ENCODE assay signal across 8 cellular contexts in genomic region chr4:48779095-48779997, GRCh38. TPM values are rescaled to one million over a fixed set of nuclear protein-coding genes. Genes with fewer than 3 reads are reported as not detected.
DNase-seq lines count a peak whose midpoint lies in the region; ATAC-seq and TF ChIP-seq lines count a peak whose summit lies in the region.

No MANE protein-coding gene starts in this region.

- H3K4me3 Mint-ChIP-seq in Calu3 (ENCODE audit: low read depth, unreplicated experiment), result peak overlapping the region; percentile 93
- peak overlapping the region; percentile 98 for H3K4me3 Mint-ChIP-seq in activated naive CD8-positive, alpha-beta T cell treated with anti-CD3 and anti-CD28 coated beads, Interleukin-2, amount 10 ng/mL, durations not matched to agents 7 days and 5 days

- in situ Hi-C loops in SK-MEL-5 (cut with HindIII; ENCODE audit: low pct_unique_long_range_greater_than_20kb, low sequenced_read_pairs) (no loop called here), transverse colon (cut with MboI; ENCODE audit: low pct_ligation_motif_present in 1 of 4, low pct_unique_long_range_greater_than_20kb in 1 of 4, low sequenced_read_pairs in 3 of 4) (loop anchor here in 2 of 4 donors (25.0 kb wide), 2 partner anchors 183 to 442 kb away; partner anchors contain the start of gene SLAIN2 (in 2 of the 2))

- H3K27me3 ChIP-seq in cardiac muscle cell, result no peaks in the 10 kb centered on the region
- no peaks in the 10 kb centered on the region for H3K27me3 ChIP-seq in parathyroid adenoma (ENCODE audit: control insufficient read depth, insufficient read depth, low read length)
- H3K27me3 ChIP-seq in transverse colon, result no peaks in the 10 kb centered on the region

- peak overlapping the region; percentile 87 for H3K27ac Mint-ChIP-seq in Calu3 (ENCODE audit: unreplicated experiment)
- H3K27ac Mint-ChIP-seq in activated naive CD8-positive, alpha-beta T cell treated with anti-CD3 and anti-CD28 coated beads, Interleukin-2, amount 10 ng/mL, durations not matched to agents 7 days and 5 days, result peak overlapping the region; percentile 87

- POLR2A ChIA-PET in activated naive CD8-positive, alpha-beta T cell treated with anti-CD3 and anti-CD28 coated beads, Interleukin-2, amount 10 ng/mL, durations not matched to agents 7 days and 5 days (lab: Charles Lee), result interaction anchor here (0.7 to 2.7 kb wide), 6 partner anchors 45 to 438 kb away, joined by 3 to 25 read pairs (median 4); partner anchors contain the start of genes OCIAD1, OCIAD2 and SLAIN2

- no peaks in the 10 kb centered on the region for H3K9me3 Mint-ChIP-seq in Calu3 (ENCODE audit: low read depth, unreplicated experiment)
- H3K9me3 Mint-ChIP-seq in activated naive CD8-positive, alpha-beta T cell treated with anti-CD3 and anti-CD28 coated beads, Interleukin-2, amount 10 ng/mL, durations not matched to agents 7 days and 5 days, result no peaks in the 10 kb centered on the region

- peak overlapping the region; percentile 58 for H3K4me3 ChIP-seq in cardiac muscle cell
- peak overlapping the region; percentile 85 for H3K4me3 ChIP-seq in parathyroid adenoma (ENCODE audit: low read depth, low read length)
- peak overlapping the region; percentile 67 to 97 (median 88) for H3K4me3 ChIP-seq in transverse colon

- DNase-seq in Calu3 (peak; percentile 52), SK-MEL-5 (ENCODE audit: low read depth, low spot score) (peak; percentile 55), cardiac muscle cell (ENCODE audit: low read depth in 1 of 2, low spot score in 1 of 2) (peak; percentile 70), transverse colon (peak; percentile 68)
- DNase-seq in activated naive CD8-positive, alpha-beta T cell treated with anti-CD3 and anti-CD28 coated beads, Interleukin-2, amount 10 ng/mL, durations not matched to agents 7 days and 5 days, result peak; percentile 81

- H2AFZ ChIP-seq in parathyroid adenoma, result peak overlapping the region; percentile 80

- H3K4me1 Mint-ChIP-seq in Calu3 (ENCODE audit: low read depth, unreplicated experiment), result peaks cover 8% of the 10 kb centered on the region
- peaks cover 30% of the 10 kb centered on the region for H3K4me1 Mint-ChIP-seq in activated naive CD8-positive, alpha-beta T cell treated with anti-CD3 and anti-CD28 coated beads, Interleukin-2, amount 10 ng/mL, durations not matched to agents 7 days and 5 days

- no peak for TF ChIP-seq POLR2A in transverse colon (IDR thresholded peaks at IDR 0.05)

- CTCF ChIA-PET in Calu3 (lab: Charles Lee), result interaction anchor here (0.8 kb wide), 1 partner anchor 79 kb away, joined by 3 read pairs; no protein-coding TSS in a partner anchor

- H3K27me3 Mint-ChIP-seq in Calu3 (ENCODE audit: unreplicated experiment), result no peaks in the 10 kb centered on the region
- no peaks in the 10 kb centered on the region for H3K27me3 Mint-ChIP-seq in activated naive CD8-positive, alpha-beta T cell treated with anti-CD3 and anti-CD28 coated beads, Interleukin-2, amount 10 ng/mL, durations not matched to agents 7 days and 5 days

- H3K9ac ChIP-seq in parathyroid adenoma, result peak overlapping the region; percentile 84

- ATAC-seq in GM19395 (IDR thresholded peaks at IDR 0.05; ENCODE audit: unreplicated experiment) (peak; percentile 42), HG03520 (IDR thresholded peaks at IDR 0.05; ENCODE audit: unreplicated experiment) (peak; percentile 25)
- peak; percentile 11 for ATAC-seq in activated naive CD8-positive, alpha-beta T cell treated with anti-CD3 and anti-CD28 coated beads, Interleukin-2, amount 10 ng/mL, durations not matched to agents 7 days and 5 days (ENCODE audit: low read depth)

- 0% methylated on average over 75 of the region's 108 CpGs; no CpG with 5 or more reads in 1 of the 2 donors for WGBS in transverse colon (ENCODE audit: low coverage in 1 of 2), 2 donors

- H3K36me3 ChIP-seq in cardiac muscle cell, result no peaks in the 10 kb centered on the region
- H3K36me3 ChIP-seq in parathyroid adenoma (ENCODE audit: control insufficient read depth, insufficient read depth, low read length), result no peaks in the 10 kb centered on the region
- no peaks in the 10 kb centered on the region for H3K36me3 ChIP-seq in transverse colon

- peaks cover 42% of the 10 kb centered on the region for H3K36me3 Mint-ChIP-seq in Calu3 (ENCODE audit: insufficient read depth, unreplicated experiment)
- H3K36me3 Mint-ChIP-seq in activated naive CD8-positive, alpha-beta T cell treated with anti-CD3 and anti-CD28 coated beads, Interleukin-2, amount 10 ng/mL, durations not matched to agents 7 days and 5 days, result peaks cover 7% of the 10 kb centered on the region

- no peaks in the 10 kb centered on the region for H3K9me3 ChIP-seq in cardiac muscle cell (ENCODE audit: low read depth)
- H3K9me3 ChIP-seq in parathyroid adenoma (ENCODE audit: control insufficient read depth, low read length), result no peaks in the 10 kb centered on the region
- no peaks in the 10 kb centered on the region for H3K9me3 ChIP-seq in transverse colon

- BruUV-seq in Calu3 (replicated peaks; lab: Mats Ljungman, UMichigan), result no TSS peak

- no peak for TF ChIP-seq CTCF in Calu3 (IDR thresholded peaks at IDR 0.05; ENCODE audit: unreplicated experiment)
- no peak for TF ChIP-seq CTCF in cardiac muscle cell (IDR thresholded peaks at IDR 0.05; ENCODE audit: low read depth, low read length)
- no peak for TF ChIP-seq CTCF in parathyroid adenoma (IDR thresholded peaks at IDR 0.05)
- peak in 1 of 5 experiments; percentile 2 for TF ChIP-seq CTCF in transverse colon (IDR thresholded peaks at IDR 0.05)

- peak overlapping the region; percentile 90 for H3K4me2 ChIP-seq in parathyroid adenoma (ENCODE audit: low read length)

- H3K79me2 ChIP-seq in parathyroid adenoma, result peaks cover 9% of the 10 kb centered on the region

- TF ChIP-seq EP300 in transverse colon (IDR thresholded peaks at IDR 0.05; ENCODE audit: low read depth), result no peak

- H3K4me1 ChIP-seq in cardiac muscle cell (ENCODE audit: low read depth) (peaks cover 38% of the 10 kb centered on the region), parathyroid adenoma (peaks cover 2% of the 10 kb centered on the region), transverse colon (peaks cover 17 to 47% (median 33%) of the 10 kb centered on the region in 4 donors)

- intact Hi-C loops in Calu3 (cut with micrococcal nuclease; ENCODE audit: unreplicated experiment), result loop anchor here (2.0 to 5.0 kb wide), 2 partner anchors 128 to 177 kb away; partner anchors contain the start of gene OCIAD2
- intact Hi-C loops in transverse colon (cut with DNase I; ENCODE audit: low total_unique reads), result loop anchor here (2.0 kb wide), 1 partner anchor 51 kb away; the partner anchor contains the start of gene OCIAD1

- H3K27ac ChIP-seq in cardiac muscle cell (peak overlapping the region; percentile 91), parathyroid adenoma (peak overlapping the region; percentile 92), transverse colon (peak overlapping the region; percentile 96 to 99 (median 98))

RNA-seq across cellular contexts. Expression of gene FRYL, which starts 0.7 kb away (rescaled TPM):
- total RNA-seq in Calu3 (2022) (45.8 and 52.5 TPM in 2 replicates), cardiac muscle cell (33.0 and 33.4 TPM in 2 replicates), transverse colon (100 to 1,000 TPM; 477 to 645 (median 545) TPM)
- 41.6 and 43.5 TPM in 2 replicates for total RNA-seq in SK-MEL-5 (2014; rRNA removed; shearing (Covaris generic))
- polyA plus RNA-seq in SK-MEL-5 (2015; cell fraction: cytosol; rRNA removed), result 12.6 and 21.6 TPM in 2 replicates
- 46.8 and 52.9 TPM in 2 replicates for polyA plus RNA-seq in SK-MEL-5 (2015; cell fraction: nucleus; rRNA removed)
- total RNA-seq in activated naive CD8-positive, alpha-beta T cell treated with anti-CD3 and anti-CD28 coated beads, Interleukin-2, amount 10 ng/mL, durations not matched to agents 7 days and 5 days, result 100 to 1,000 TPM in 1 of 2 experiments, 10 to 100 TPM in 1; 95.9 to 114 TPM
- 20.6 and 32.2 TPM in 2 replicates for polyA plus RNA-seq in cardiac muscle cell

RNA-seq across cellular contexts. Expression of gene OCIAD1, which starts 51.5 kb away (rescaled TPM):
- total RNA-seq in Calu3 (2022) (97.6 and 103 TPM in 2 replicates), cardiac muscle cell (108 and 118 TPM in 2 replicates), transverse colon (100 to 1,000 TPM; 104 to 264 (median 115) TPM)
- total RNA-seq in SK-MEL-5 (2014; rRNA removed; shearing (Covaris generic)), result 221 and 225 TPM in 2 replicates
- 190 and 205 TPM in 2 replicates for polyA plus RNA-seq in SK-MEL-5 (2015; cell fraction: cytosol; rRNA removed)
- 113 and 114 TPM in 2 replicates for polyA plus RNA-seq in SK-MEL-5 (2015; cell fraction: nucleus; rRNA removed)
- 100 to 1,000 TPM; 104 to 107 TPM for total RNA-seq in activated naive CD8-positive, alpha-beta T cell treated with anti-CD3 and anti-CD28 coated beads, Interleukin-2, amount 10 ng/mL, durations not matched to agents 7 days and 5 days
- 193 and 195 TPM in 2 replicates for polyA plus RNA-seq in cardiac muscle cell

Comparison
In these comparisons a context has a peak if more than half of its experiments do, and no peak if none do; other contexts are left out.
1. Peak in every context shown above with its lines: DNase-seq, ATAC-seq, H3K4me3 ChIP-seq and H3K27ac ChIP-seq.